Comparison of ENCODE assay signal across 16 cellular contexts in the genomic region with DNA sequence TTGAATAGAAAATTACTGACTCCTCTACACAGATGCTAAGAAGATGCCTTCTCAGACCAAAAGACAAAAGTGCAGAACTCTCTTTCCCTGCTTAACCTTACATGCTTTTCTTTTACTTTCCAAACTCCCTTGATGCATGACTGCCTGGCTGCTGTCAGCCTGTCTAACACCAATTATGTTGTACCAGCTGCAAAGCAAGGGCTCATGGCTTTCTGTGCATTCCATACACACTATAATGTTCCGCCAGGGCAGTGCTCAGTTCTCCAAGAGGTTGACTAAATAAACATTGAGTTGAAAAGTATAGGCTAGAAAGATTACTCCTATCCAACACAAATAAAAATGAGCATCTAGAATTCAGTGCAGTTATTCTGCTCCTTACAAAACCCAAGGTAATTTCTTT.
"Had no signal": no experiment of that assay in that cellular context is flagged by ENCODE, and none has a peak within 500 bp of the region (broad histone marks: within the 10 kb centered on the region; RNA-seq: fewer than 3 reads in every experiment).

No MANE protein-coding gene starts in this region.

- H3K27me3 ChIP-seq: hepatocyte, ovary had no signal

- H3K36me3 Mint-ChIP-seq: activated CD4-positive, alpha-beta memory T cell treated with anti-CD3 and anti-CD28 coated beads for 36 hours; activated naive CD8-positive, alpha-beta T cell treated with anti-CD3 and anti-CD28 coated beads for 36 hours; T-cell had no signal

- H3K27ac Mint-ChIP-seq: activated CD4-positive, alpha-beta memory T cell treated with anti-CD3 and anti-CD28 coated beads for 36 hours; activated naive CD8-positive, alpha-beta T cell treated with anti-CD3 and anti-CD28 coated beads for 36 hours; natural killer cell; stimulated activated naive CD8-positive, alpha-beta T cell treated with anti-CD3 and anti-CD28 coated beads, Interleukin-15, Interleukin-2, amounts not matched to agents 100 ng/mL and 50 ng/mL, for 24 hours; T-cell had no signal

- H3K36me3 ChIP-seq: ovary, thoracic aorta had no signal

- H3K9me3 Mint-ChIP-seq: stimulated activated naive CD8-positive, alpha-beta T cell treated with anti-CD3 and anti-CD28 coated beads, Interleukin-15, Interleukin-2, amounts not matched to agents 100 ng/mL and 50 ng/mL, for 24 hours had no signal

- ATAC-seq: left cardiac atrium, natural killer cell, T-cell had no signal

- H3K27me3 Mint-ChIP-seq: activated CD4-positive, alpha-beta memory T cell treated with anti-CD3 and anti-CD28 coated beads for 36 hours; stimulated activated naive CD8-positive, alpha-beta T cell treated with anti-CD3 and anti-CD28 coated beads, Interleukin-15, Interleukin-2, amounts not matched to agents 100 ng/mL and 50 ng/mL, for 24 hours had no signal

- DNase-seq: activated CD4-positive, alpha-beta memory T cell treated with anti-CD3 and anti-CD28 coated beads for 36 hours; activated gamma-delta T cell; activated naive CD8-positive, alpha-beta T cell treated with anti-CD3 and anti-CD28 coated beads for 36 hours; activated T-cell treated with anti-CD3 and anti-CD28 coated beads, Interleukin-2, amount 50 U/mL, for 48 hours; effector CD8-positive, alpha-beta T cell; left cardiac atrium; natural killer cell; ovary; retina; stimulated activated CD4-positive, alpha-beta T cell treated with anti-CD3 and anti-CD28 coated beads, Interleukin-4, amount 100 ng/mL, for 1 hour; stimulated activated CD8-positive, alpha-beta memory T cell treated with anti-CD3 and anti-CD28 coated beads, Interleukin-4, amount 100 ng/mL, for 48 hours; T-cell had no signal

- H3K4me3 Mint-ChIP-seq: activated CD4-positive, alpha-beta memory T cell treated with anti-CD3 and anti-CD28 coated beads for 36 hours; activated naive CD8-positive, alpha-beta T cell treated with anti-CD3 and anti-CD28 coated beads for 36 hours; natural killer cell; stimulated activated naive CD8-positive, alpha-beta T cell treated with anti-CD3 and anti-CD28 coated beads, Interleukin-15, Interleukin-2, amounts not matched to agents 100 ng/mL and 50 ng/mL, for 24 hours; T-cell had no signal

- H3K4me3 ChIP-seq: coronary artery, hepatocyte, ovary, thoracic aorta had no signal

- H3K4me1 Mint-ChIP-seq: activated naive CD8-positive, alpha-beta T cell treated with anti-CD3 and anti-CD28 coated beads for 36 hours; natural killer cell; T-cell had no signal
